In genomic region chr14:21255385-21256101, GRCh38 we compare ENCODE assay signal across 9 cellular contexts. TPM values are rescaled to one million over a fixed set of nuclear protein-coding genes. Genes with fewer than 3 reads are reported as not detected.
A peak's percentile ranks its signal among the peaks of the same experiment; 100 is the strongest.
DNase-seq lines count a peak whose midpoint lies in the region; ATAC-seq and TF ChIP-seq lines count a peak whose summit lies in the region.
"Had no signal": no experiment of that assay in that cellular context is flagged by ENCODE, and none has a peak within 500 bp of the region (broad histone marks: within the 10 kb centered on the region; RNA-seq: fewer than 3 reads in every experiment).

No MANE protein-coding gene starts in this region.

- no peak for DNase-seq in activated CD8-positive, alpha-beta memory T cell treated with anti-CD3 and anti-CD28 coated beads, Interleukin-2, amount 10 ng/mL, durations not matched to agents 7 days and 5 days
- DNase-seq in activated CD8-positive, alpha-beta memory T cell treated with anti-CD3 and anti-CD28 coated beads, Interleukin-2, amount 50 U/mL, for 48 hours, result no peak
- DNase-seq in Panc1 (ENCODE audit: low read depth, low spot score) (no peak), renal cortical epithelial cell (ENCODE audit: low read depth) (peak; percentile 37), NCI-H1436 (lab: John Stamatoyannopoulos, UW) (no peak)
- no peak for DNase-seq in effector memory CD8-positive, alpha-beta T cell
- DNase-seq: hypothalamus had no signal

- H3K27ac Mint-ChIP-seq in activated CD8-positive, alpha-beta memory T cell treated with anti-CD3 and anti-CD28 coated beads, Interleukin-2, amount 10 ng/mL, durations not matched to agents 7 days and 5 days, result peak overlapping the region; percentile 74
- peak overlapping the region; percentile 70 to 88 for H3K27ac Mint-ChIP-seq in effector memory CD8-positive, alpha-beta T cell

- H3K27me3 Mint-ChIP-seq in activated CD8-positive, alpha-beta memory T cell treated with anti-CD3 and anti-CD28 coated beads, Interleukin-2, amount 10 ng/mL, durations not matched to agents 7 days and 5 days, result no peaks in the 10 kb centered on the region
- H3K27me3 Mint-ChIP-seq in effector memory CD8-positive, alpha-beta T cell, result no peaks in the 10 kb centered on the region

- H3K9me3 Mint-ChIP-seq in activated CD8-positive, alpha-beta memory T cell treated with anti-CD3 and anti-CD28 coated beads, Interleukin-2, amount 10 ng/mL, durations not matched to agents 7 days and 5 days (ENCODE audit: low read depth), result no peaks in the 10 kb centered on the region
- H3K9me3 Mint-ChIP-seq in effector memory CD8-positive, alpha-beta T cell, result no peaks in the 10 kb centered on the region

- H3K4me1 Mint-ChIP-seq in activated CD8-positive, alpha-beta memory T cell treated with anti-CD3 and anti-CD28 coated beads, Interleukin-2, amount 10 ng/mL, durations not matched to agents 7 days and 5 days, result peaks cover 68% of the 10 kb centered on the region
- peaks cover 57 to 74% of the 10 kb centered on the region in 2 donors for H3K4me1 Mint-ChIP-seq in effector memory CD8-positive, alpha-beta T cell (ENCODE audit: low read depth in 2 of 2)

- H3K4me3 ChIP-seq in Panc1 (ENCODE audit: low read depth in 2 of 2, low read length in 2 of 2), result no peak overlapping the region

- in situ Hi-C loops in Panc1 (cut with HindIII; ENCODE audit: low pct_unique_long_range_greater_than_20kb, low sequenced_read_pairs), result no loop called here

- CTCF ChIA-PET in activated CD8-positive, alpha-beta memory T cell treated with anti-CD3 and anti-CD28 coated beads, Interleukin-2, amount 10 ng/mL, durations not matched to agents 7 days and 5 days (lab: Charles Lee), result interaction anchor here (1.1 to 2.3 kb wide), 4 partner anchors 9 to 241 kb away, joined by 4 to 12 read pairs (median 5); no protein-coding TSS in a partner anchor
- CTCF ChIA-PET in Panc1 (lab: Charles Lee), result no interaction called here

- intact Hi-C loops in Panc1 (cut with micrococcal nuclease; ENCODE audit: unreplicated experiment), result no loop called here

- H3K36me3 Mint-ChIP-seq in activated CD8-positive, alpha-beta memory T cell treated with anti-CD3 and anti-CD28 coated beads, Interleukin-2, amount 10 ng/mL, durations not matched to agents 7 days and 5 days, result peaks cover 67% of the 10 kb centered on the region
- peaks cover 98% of the 10 kb centered on the region for H3K36me3 Mint-ChIP-seq in effector memory CD8-positive, alpha-beta T cell (ENCODE audit: insufficient read depth)

- peak overlapping the region; percentile 33 for H3K4me3 Mint-ChIP-seq in activated CD8-positive, alpha-beta memory T cell treated with anti-CD3 and anti-CD28 coated beads, Interleukin-2, amount 10 ng/mL, durations not matched to agents 7 days and 5 days
- H3K4me3 Mint-ChIP-seq in effector memory CD8-positive, alpha-beta T cell, result peak overlapping the region; percentile 74 to 94

- TSS peak; percentile 0 for BruUV-seq in Panc1 (replicated peaks; lab: Mats Ljungman, UMichigan)

- POLR2A ChIA-PET in Panc1 (lab: Charles Lee), result interaction anchor here (1.5 kb wide), 1 partner anchor 9 kb away, joined by 4 read pairs; no protein-coding TSS in a partner anchor

- H3K36me3 ChIP-seq in Panc1 (ENCODE audit: control insufficient read depth, insufficient read depth, low read length), result peaks cover 32% of the 10 kb centered on the region

- no peak overlapping the region for H3K27ac ChIP-seq in Panc1 (ENCODE audit: low read length)

- no peaks in the 10 kb centered on the region for H3K9me3 ChIP-seq in Panc1 (ENCODE audit: control insufficient read depth, insufficient read depth, low read depth, low read length)

- no peaks in the 10 kb centered on the region for H3K27me3 ChIP-seq in Panc1 (ENCODE audit: control insufficient read depth, insufficient read depth, low read length)

- no peak for ATAC-seq in activated CD8-positive, alpha-beta memory T cell treated with anti-CD3 and anti-CD28 coated beads, Interleukin-2, amount 10 ng/mL, durations not matched to agents 7 days and 5 days
- no peak for ATAC-seq in Panc1
- ATAC-seq in effector memory CD8-positive, alpha-beta T cell (replicated peaks), result no peak
- ATAC-seq in HG03097 (IDR thresholded peaks at IDR 0.05; ENCODE audit: low FRiP score, unreplicated experiment), result no peak
- ATAC-seq in HG02763 (IDR thresholded peaks at IDR 0.05; ENCODE audit: unreplicated experiment), result no peak

- TF ChIP-seq CTCF in Panc1 (IDR thresholded peaks at IDR 0.05), result no peak

- peaks cover 10% of the 10 kb centered on the region; the same call in 1 of the 2 replicates for H3K4me1 ChIP-seq in Panc1 (ENCODE audit: control insufficient read depth, insufficient read depth, low read length)

RNA-seq across cellular contexts. Expression of gene HNRNPC, which starts 13.7 kb away (rescaled TPM):
- 100 to 1,000 TPM; 718 to 921 TPM for total RNA-seq in activated CD8-positive, alpha-beta memory T cell treated with anti-CD3 and anti-CD28 coated beads, Interleukin-2, amount 10 ng/mL, durations not matched to agents 7 days and 5 days
- total RNA-seq in Panc1 (2021; ENCODE audit: unreplicated experiment) (537 TPM), renal cortical epithelial cell (524 and 834 TPM in 2 replicates)
- polyA plus RNA-seq in Panc1 (2012; ENCODE audit: insufficient read length), result 384 TPM

RNA-seq across cellular contexts. Expression of gene RPGRIP1, which starts 24.3 kb away (rescaled TPM):
- total RNA-seq in activated CD8-positive, alpha-beta memory T cell treated with anti-CD3 and anti-CD28 coated beads, Interleukin-2, amount 10 ng/mL, durations not matched to agents 7 days and 5 days, result not detected
- total RNA-seq in Panc1 (2021; ENCODE audit: unreplicated experiment) (0.28 TPM), renal cortical epithelial cell (0.05 TPM in 1 of 2 replicates, not detected in the other)
- polyA plus RNA-seq in Panc1 (2012; ENCODE audit: insufficient read length), result not detected
